Comparison of ENCODE assay signal across 30 cellular contexts in genomic region chr2:166211079-166211478, GRCh38.
"Had no signal": no experiment of that assay in that cellular context is flagged by ENCODE, and none has a peak within 500 bp of the region (broad histone marks: within the 10 kb centered on the region; RNA-seq: fewer than 3 reads in every experiment).

No MANE protein-coding gene starts in this region.

- H2AFZ ChIP-seq: parathyroid adenoma had no signal

- H3K9ac ChIP-seq: parathyroid adenoma had no signal

- H3K36me3 ChIP-seq: neutrophil, ovary, suprapubic skin, upper lobe of right lung, vagina had no signal

- ATAC-seq: naive thymus-derived CD8-positive, alpha-beta T cell; natural killer cell treated with Interleukin-12 subunit alpha and Interleukin-12 subunit beta and Interleukin-15 and Interleukin-18, amount 100 ng/mL, for 72 hours; psoas muscle; right cardiac atrium; sciatic nerve; stimulated activated memory B cell treated with anti-CD40 and anti-IgM and Interleukin-4, amounts not matched to agents 10 μg/mL and 1 μg/mL and 100 μg/mL, for 72 hours; stimulated activated naive CD8-positive, alpha-beta T cell treated with anti-CD3 and anti-CD28 coated beads, Interleukin-15, amount 100 ng/mL, for 72 hours; stimulated activated naive CD8-positive, alpha-beta T cell treated with anti-CD3 and anti-CD28 coated beads, Interleukin-15, Interleukin-2, amounts not matched to agents 100 U/mL and 50 U/mL, for 24 hours; upper lobe of right lung had no signal

- H3K27me3 ChIP-seq: neutrophil, ovary, spleen, suprapubic skin, testis, tibial artery, transverse colon, upper lobe of right lung, vagina had no signal

- H3K27ac ChIP-seq: neutrophil, ovary, parathyroid adenoma, psoas muscle, skin epidermis, spleen, suprapubic skin, testis, tibial artery, transverse colon, upper lobe of right lung, vagina had no signal

- H3K4me1 ChIP-seq: parathyroid adenoma, psoas muscle, spleen, suprapubic skin, testis, tibial artery, transverse colon, upper lobe of right lung, vagina had no signal

- H3K4me2 ChIP-seq: smooth muscle cell had no signal

- DNase-seq: naive thymus-derived CD8-positive, alpha-beta T cell; nephron progenitor cell; nucleus accumbens; ovary; posterior cingulate gyrus; psoas muscle; spleen; stimulated activated CD4-positive, alpha-beta T cell treated with anti-CD3 and anti-CD28 coated beads, Interleukin-12 subunit alpha, Interleukin-12 subunit beta, amount 100 ng/mL, for 4 hours; stimulated activated CD4-positive, alpha-beta T cell treated with anti-CD3 and anti-CD28 coated beads, Interleukin-1b, Interleukin-23, amount 100 ng/mL, for 48 hours; stimulated activated CD4-positive, alpha-beta T cell treated with anti-CD3 and anti-CD28 coated beads, Interleukin-4, amount 100 ng/mL, for 1 hour; stimulated activated CD4-positive, alpha-beta T cell treated with anti-CD3 and anti-CD28 coated beads, Interleukin-4, amount 100 ng/mL, for 4 hours; stimulated activated CD8-positive, alpha-beta memory T cell treated with anti-CD3 and anti-CD28 coated beads, Interleukin-4, amount 100 ng/mL, for 48 hours; stimulated activated naive CD4-positive, alpha-beta T cell; stimulated activated naive CD8-positive, alpha-beta T cell treated with anti-CD3 and anti-CD28 coated beads, Interleukin-15, amount 100 ng/mL, for 72 hours; stimulated activated naive CD8-positive, alpha-beta T cell treated with anti-CD3 and anti-CD28 coated beads, Interleukin-15, Interleukin-2, amounts not matched to agents 100 U/mL and 50 U/mL, for 24 hours; substantia nigra; testis; tibial artery; transverse colon; upper lobe of right lung had no signal

- H3K9me3 ChIP-seq: neutrophil, ovary, suprapubic skin, testis, upper lobe of right lung, vagina had no signal

- H3K79me2 ChIP-seq: parathyroid adenoma had no signal

- H3K4me3 ChIP-seq: ovary, psoas muscle, skin epidermis, smooth muscle cell, spleen, suprapubic skin, testis, tibial artery, transverse colon, upper lobe of right lung, vagina had no signal
